ENCODE assay signal across 18 cellular contexts in genomic region chr12:102454808-102455760, GRCh38. TPM values are rescaled to one million over a fixed set of nuclear protein-coding genes. Genes with fewer than 3 reads are reported as not detected.
DNase-seq lines count a peak whose midpoint lies in the region; ATAC-seq and TF ChIP-seq lines count a peak whose summit lies in the region.
"Had no signal": no experiment of that assay in that cellular context is flagged by ENCODE, and none has a peak within 500 bp of the region (broad histone marks: within the 10 kb centered on the region; RNA-seq: fewer than 3 reads in every experiment).

No MANE protein-coding gene starts in this region.

- TF ChIP-seq CTCF in adrenal gland (IDR thresholded peaks at IDR 0.05): no peak
- TF ChIP-seq CTCF in gastrocnemius medialis (IDR thresholded peaks at IDR 0.05 in 4 of 5, conservative IDR thresholded peaks at IDR 0.05 in 1 of 5): no peak

- H3K36me3 ChIP-seq in GM23248 (ENCODE audit: low read depth) (no peaks in the 10 kb centered on the region), adrenal gland (replicated peaks in 1 of 2) (no peaks in the 10 kb centered on the region), gastrocnemius medialis (no peaks in the 10 kb centered on the region)
- H3K36me3 ChIP-seq: heart right ventricle, ovary had no signal

- H3K4me2 ChIP-seq in GM23248 (ENCODE audit: unreplicated experiment): no peak overlapping the region

- TF ChIP-seq POLR2A in adrenal gland (IDR thresholded peaks at IDR 0.05): no peak
- no peak for TF ChIP-seq POLR2A in gastrocnemius medialis (IDR thresholded peaks at IDR 0.05)

- in situ Hi-C loops in GM23248 (cut with MboI): no loop called here
- in situ Hi-C loops in gastrocnemius medialis (cut with MboI; ENCODE audit: low sequenced_read_pairs in 4 of 4): no loop called here

- H3K79me2 ChIP-seq in GM23248 (ENCODE audit: insufficient read depth): no peaks in the 10 kb centered on the region

- H3K9me2 ChIP-seq in GM23248 (ENCODE audit: insufficient read depth): no peaks in the 10 kb centered on the region; the same call in 1 of the 2 replicates

- no peak overlapping the region for H3K9ac ChIP-seq in GM23248

- no peaks in the 10 kb centered on the region for H3K36me3 Mint-ChIP-seq in activated T-cell treated with anti-CD3 and anti-CD28 coated beads, Interleukin-2, amount 50 U/mL, for 24 hours (ENCODE audit: low read depth)
- no peaks in the 10 kb centered on the region for H3K36me3 Mint-ChIP-seq in immature natural killer cell
- H3K36me3 Mint-ChIP-seq: CD14-positive monocyte; stimulated activated effector memory CD8-positive, alpha-beta T cell treated with anti-CD3 and anti-CD28 coated beads, Interleukin-12 subunit alpha, Interleukin-12 subunit beta, amount 100 ng/mL, for 72 hours had no signal

- intact Hi-C loops in adrenal gland (cut with DNase I) (no loop called here), right cardiac atrium (cut with DNase I) (no loop called here), gastrocnemius medialis (cut with DNase I; ENCODE audit: low total_unique reads) (no loop called here)

- H3K27ac ChIP-seq in GM23248 (peak overlapping the region; percentile 26; the same call in 1 of the 2 replicates), adrenal gland (peak overlapping the region in 1 of 5 donors; percentile 36), right cardiac atrium (ENCODE audit: low read length) (peak overlapping the region; percentile 48), gastrocnemius medialis (peak overlapping the region; percentile 35 to 49 (median 45))
- H3K27ac ChIP-seq: ovary, SK-N-MC had no signal

- no peak overlapping the region for H3K27ac Mint-ChIP-seq in activated T-cell treated with anti-CD3 and anti-CD28 coated beads, Interleukin-2, amount 50 U/mL, for 24 hours
- no peak overlapping the region for H3K27ac Mint-ChIP-seq in immature natural killer cell
- H3K27ac Mint-ChIP-seq: CD14-positive monocyte; stimulated activated effector memory CD8-positive, alpha-beta T cell treated with anti-CD3 and anti-CD28 coated beads, Interleukin-12 subunit alpha, Interleukin-12 subunit beta, amount 100 ng/mL, for 72 hours had no signal

- ATAC-seq in right cardiac atrium: peak; percentile 80 to 83
- ATAC-seq in gastrocnemius medialis: peak; percentile 82 to 91
- no peak for ATAC-seq in HG02759 (IDR thresholded peaks at IDR 0.05; ENCODE audit: unreplicated experiment)
- ATAC-seq: activated T-cell treated with anti-CD3 and anti-CD28 coated beads, Interleukin-2, amount 50 U/mL, for 4 hours; stimulated activated effector memory CD8-positive, alpha-beta T cell treated with anti-CD3 and anti-CD28 coated beads, Interleukin-12 subunit alpha, Interleukin-12 subunit beta, amount 100 ng/mL, for 72 hours had no signal

- H3K27me3 ChIP-seq in GM23248 (replicated peaks; ENCODE audit: insufficient read depth): no peaks in the 10 kb centered on the region
- H3K27me3 ChIP-seq in adrenal gland: no peaks in the 10 kb centered on the region
- no peaks in the 10 kb centered on the region for H3K27me3 ChIP-seq in right cardiac atrium (ENCODE audit: control insufficient read depth, insufficient read depth)
- H3K27me3 ChIP-seq in gastrocnemius medialis: no peaks in the 10 kb centered on the region
- H3K27me3 ChIP-seq: heart right ventricle, ovary had no signal

- H3K9me3 Mint-ChIP-seq in activated T-cell treated with anti-CD3 and anti-CD28 coated beads, Interleukin-2, amount 50 U/mL, for 24 hours: no peaks in the 10 kb centered on the region
- peaks cover 0 to 2% (median 0%) of the 10 kb centered on the region in 6 donors for H3K9me3 Mint-ChIP-seq in immature natural killer cell
- H3K9me3 Mint-ChIP-seq: activated T-cell treated with anti-CD3 and anti-CD28 coated beads, Interleukin-2, amount 50 U/mL, for 4 hours; stimulated activated effector memory CD8-positive, alpha-beta T cell treated with anti-CD3 and anti-CD28 coated beads, Interleukin-12 subunit alpha, Interleukin-12 subunit beta, amount 100 ng/mL, for 72 hours had no signal

- H3K4me3 Mint-ChIP-seq in activated T-cell treated with anti-CD3 and anti-CD28 coated beads, Interleukin-2, amount 50 U/mL, for 24 hours: no peak overlapping the region
- no peak overlapping the region for H3K4me3 Mint-ChIP-seq in immature natural killer cell
- H3K4me3 Mint-ChIP-seq: activated T-cell treated with anti-CD3 and anti-CD28 coated beads, Interleukin-2, amount 50 U/mL, for 4 hours; stimulated activated effector memory CD8-positive, alpha-beta T cell treated with anti-CD3 and anti-CD28 coated beads, Interleukin-12 subunit alpha, Interleukin-12 subunit beta, amount 100 ng/mL, for 72 hours had no signal

- H3K9me3 ChIP-seq in GM23248 (ENCODE audit: low read depth): no peaks in the 10 kb centered on the region
- no peaks in the 10 kb centered on the region for H3K9me3 ChIP-seq in adrenal gland (replicated peaks in 1 of 3)
- H3K9me3 ChIP-seq in right cardiac atrium (ENCODE audit: control insufficient read depth, low read length): no peaks in the 10 kb centered on the region
- H3K9me3 ChIP-seq in gastrocnemius medialis: no peaks in the 10 kb centered on the region
- H3K9me3 ChIP-seq: ovary had no signal

- peaks cover 18% of the 10 kb centered on the region for H3K27me3 Mint-ChIP-seq in activated T-cell treated with anti-CD3 and anti-CD28 coated beads, Interleukin-2, amount 50 U/mL, for 24 hours
- H3K27me3 Mint-ChIP-seq in immature natural killer cell (ENCODE audit: low read depth in 3 of 3): peaks cover 1 to 5% (median 2%) of the 10 kb centered on the region in 3 donors

- H2AFZ ChIP-seq in GM23248: no peak overlapping the region

- no peaks in the 10 kb centered on the region for H3K4me1 Mint-ChIP-seq in activated T-cell treated with anti-CD3 and anti-CD28 coated beads, Interleukin-2, amount 50 U/mL, for 24 hours (ENCODE audit: low read depth)
- no peaks in the 10 kb centered on the region for H3K4me1 Mint-ChIP-seq in immature natural killer cell

- no peaks in the 10 kb centered on the region for H3F3A ChIP-seq in GM23248 (ENCODE audit: insufficient read depth)

- H4K20me1 ChIP-seq in GM23248 (ENCODE audit: insufficient read depth): no peaks in the 10 kb centered on the region

- H3K4me3 ChIP-seq in GM23248 (no peak overlapping the region), adrenal gland (no peak overlapping the region), right cardiac atrium (ENCODE audit: low read length) (no peak overlapping the region), gastrocnemius medialis (no peak overlapping the region)
- H3K4me3 ChIP-seq: heart right ventricle, ovary, SK-N-MC had no signal

- H3K4me1 ChIP-seq in GM23248 (ENCODE audit: insufficient read depth) (no peaks in the 10 kb centered on the region), adrenal gland (replicated peaks in 1 of 2) (no peaks in the 10 kb centered on the region), right cardiac atrium (ENCODE audit: control insufficient read depth, insufficient read depth, low read length) (peaks cover 9% of the 10 kb centered on the region), gastrocnemius medialis (peaks cover 17 to 22% of the 10 kb centered on the region in 2 donors)

- DNase-seq in GM23248 (peak; percentile 73), adrenal gland (peak in 6 of 7 donors; percentile 14 to 59 (median 49)), right cardiac atrium (peak in 2 of 3 donors; percentile 50 to 58), gastrocnemius medialis (peak; percentile 37 to 59), immature natural killer cell (no peak)
- DNase-seq in activated T-cell treated with anti-CD3 and anti-CD28 coated beads, Interleukin-2, amount 50 U/mL, for 24 hours: no peak
- DNase-seq in activated effector memory CD4-positive, alpha-beta T cell treated with anti-CD3 and anti-CD28 coated beads, Interleukin-2, amount 50 U/mL, for 16 hours: no peak
- DNase-seq: activated T-cell treated with anti-CD3 and anti-CD28 coated beads, Interleukin-2, amount 50 U/mL, for 4 hours; HCEC 1CT; heart right ventricle; NCI-H1694; NCI-H82 had no signal

- WGBS in GM23248 (ENCODE audit: low coverage in 1 of 2, low lambda C conversion rate in 2 of 2, missing lambda C conversion rate in 2 of 2), 2 experiments: 57 to 64% methylated on average over 4 of the region's 4 CpGs
- 63 to 74% (median 68%) methylated on average over 4 of the region's 4 CpGs for WGBS in adrenal gland, 4 donors
- 80% methylated on average over 4 of the region's 4 CpGs for WGBS in right cardiac atrium

RNA-seq across cellular contexts. Expression of gene IGF1, which starts 25.3 kb away (rescaled TPM):
- total RNA-seq in GM23248 (2014; rRNA removed; shearing (Covaris generic)): 1.4 and 2.9 TPM in 2 replicates
- 2.1 and 2.3 TPM in 2 replicates for polyA plus RNA-seq in GM23248 (2016; fragmentation: Nextera tagmentation; extraction: Ambion mirVana)
- 10 to 100 TPM in 7 of 8 donors, 1 to 10 TPM in 1; 7.1 to 28.4 (median 17.3) TPM for total RNA-seq in adrenal gland
- polyA plus RNA-seq in adrenal gland: 10 to 100 TPM in 2 of 3 donors, 1 to 10 TPM in 1; 7.7 to 17.2 (median 14.3) TPM
- total RNA-seq in right cardiac atrium: 10 to 100 TPM in 1 of 4 donors, 1 to 10 TPM in 3; 4.7 to 71.9 (median 7.7) TPM
- polyA plus RNA-seq in right cardiac atrium: 6.5 TPM
- total RNA-seq in gastrocnemius medialis: 10 to 100 TPM in 3 of 4 donors, 1 to 10 TPM in 1; 8.3 to 22.7 (median 17.9) TPM
- not detected for polyA plus RNA-seq in immature natural killer cell
- total RNA-seq: G401 had no signal
- polyA plus RNA-seq: CD14-positive monocyte had no signal

Comparison
In these comparisons a context has a peak if more than half of its experiments do, and no peak if none do; other contexts are left out.
1. DNase-seq: peak in GM23248 (single experiment), adrenal gland (6 of 7), right cardiac atrium (2 of 3) and gastrocnemius medialis (2 of 2); none in activated T-cell treated with anti-CD3 and anti-CD28 coated beads, Interleukin-2, amount 50 U/mL, for 24 hours (single experiment), immature natural killer cell (0 of 3) and activated effector memory CD4-positive, alpha-beta T cell treated with anti-CD3 and anti-CD28 coated beads, Interleukin-2, amount 50 U/mL, for 16 hours (single experiment).